8 cellular contexts compared by ENCODE assay signal in genomic region chr2:106582431-106583143, GRCh38.
A peak's percentile ranks its signal among the peaks of the same experiment; 100 is the strongest.
DNase-seq lines count a peak whose midpoint lies in the region; ATAC-seq and TF ChIP-seq lines count a peak whose summit lies in the region.

No MANE protein-coding gene starts in this region.

- H3K36me3 ChIP-seq in BJ (ENCODE audit: control insufficient read depth, insufficient read depth, low read length), result no peaks in the 10 kb centered on the region
- no peaks in the 10 kb centered on the region for H3K36me3 ChIP-seq in effector memory CD4-positive, alpha-beta T cell (ENCODE audit: control insufficient read depth, insufficient read depth, low read length)
- no peaks in the 10 kb centered on the region for H3K36me3 ChIP-seq in mesenchymal stem cell (ENCODE audit: control insufficient read depth in 1 of 2, insufficient read depth in 2 of 2, low read depth in 1 of 2, low read length in 2 of 2)

- POLR2A ChIA-PET in BJ (lab: Charles Lee), result no interaction called here

- H4K8ac ChIP-seq in mesenchymal stem cell (ENCODE audit: low read length), result no peak overlapping the region

- H3K79me1 ChIP-seq in mesenchymal stem cell (replicated peaks; ENCODE audit: low read length, poor library complexity, severe bottlenecking), result no peaks in the 10 kb centered on the region

- no peak overlapping the region for H2AFZ ChIP-seq in mesenchymal stem cell (ENCODE audit: low read depth, low read length)

- no peaks in the 10 kb centered on the region for H3K4me1 ChIP-seq in effector memory CD4-positive, alpha-beta T cell (ENCODE audit: control insufficient read depth, insufficient read depth, low read length, poor library complexity, severe bottlenecking)
- H3K4me1 ChIP-seq in mesenchymal stem cell (ENCODE audit: control insufficient read depth, insufficient read depth, low read depth, low read length), result no peaks in the 10 kb centered on the region

- H2BK5ac ChIP-seq in mesenchymal stem cell (ENCODE audit: low read depth, low read length, poor library complexity, severe bottlenecking), result no peak overlapping the region

- no peaks in the 10 kb centered on the region for H3K9me3 ChIP-seq in effector memory CD4-positive, alpha-beta T cell (ENCODE audit: control insufficient read depth, low read length)
- H3K9me3 ChIP-seq in mesenchymal stem cell (ENCODE audit: control insufficient read depth, low read length), result no peaks in the 10 kb centered on the region

- no peak overlapping the region for H4K91ac ChIP-seq in mesenchymal stem cell (ENCODE audit: low read length)

- no peak overlapping the region for H3K14ac ChIP-seq in mesenchymal stem cell (ENCODE audit: low read length in 2 of 2)

- H3K27me3 ChIP-seq in BJ (ENCODE audit: control insufficient read depth, insufficient read depth, low read length) (0 out of 2 replicates have a peak, but pooled peaks cover 4% of the 10 kb centered on the region), mesenchymal stem cell (ENCODE audit: control insufficient read depth in 1 of 2, insufficient read depth in 1 of 2, low read length in 2 of 2) (peaks cover 41 to 65% of the 10 kb centered on the region in 2 experiments)
- peaks cover 12% of the 10 kb centered on the region for H3K27me3 ChIP-seq in effector memory CD4-positive, alpha-beta T cell (replicated peaks; ENCODE audit: control insufficient read depth, insufficient read depth, low read length, poor library complexity, severe bottlenecking)

- H2BK120ac ChIP-seq in mesenchymal stem cell (ENCODE audit: low read depth, low read length), result no peak overlapping the region

- H2BK12ac ChIP-seq in mesenchymal stem cell (ENCODE audit: low read length in 2 of 2), result no peak overlapping the region

- 11% methylated on average over 9 of the region's 14 CpGs for WGBS in mesenchymal stem cell

- DNase-seq in BJ (ENCODE audit: low read depth) (peak; percentile 18), NCI-H526 (lab: John Stamatoyannopoulos, UW) (peak; percentile 11 to 81), mesenchymal stem cell (peak; percentile 79)
- DNase-seq in activated CD4-positive, alpha-beta T cell treated with anti-CD3 and anti-CD28 coated beads, Interleukin-2, amount 50 U/mL, for 48 hours, result peak; percentile 61 to 73
- DNase-seq in effector memory CD4-positive, alpha-beta T cell, result peak in 2 of 3 donors; percentile 28 to 36
- DNase-seq in stimulated activated CD8-positive, alpha-beta memory T cell treated with anti-CD3 and anti-CD28 coated beads, Interleukin-15, amount 100 ng/mL, for 4 hours (ENCODE audit: low read depth in 2 of 2), result peak; percentile 17 to 27

- no peak overlapping the region for H2AK5ac ChIP-seq in mesenchymal stem cell (ENCODE audit: low read length, severe bottlenecking)

- H3K4me2 ChIP-seq in mesenchymal stem cell (ENCODE audit: low read length, poor library complexity, severe bottlenecking), result peak overlapping the region; percentile 86

- CTCF ChIA-PET in BJ (lab: Yijun Ruan, JAX), result interaction anchor here (0.6 to 2.7 kb wide), 15 partner anchors 9 to 833 kb away, joined by 3 to 11 read pairs (median 5); no protein-coding TSS in a partner anchor

- no peak overlapping the region for H3K18ac ChIP-seq in mesenchymal stem cell (ENCODE audit: low read depth in 1 of 2, low read length in 2 of 2)

- no peak overlapping the region for H3K27ac ChIP-seq in effector memory CD4-positive, alpha-beta T cell (ENCODE audit: insufficient read depth, low read length, poor library complexity, severe bottlenecking)
- H3K27ac ChIP-seq in mesenchymal stem cell (ENCODE audit: low read length, poor library complexity, severe bottlenecking), result peak overlapping the region; percentile 13

- H3K23ac ChIP-seq in mesenchymal stem cell (ENCODE audit: low read length in 2 of 2), result no peak overlapping the region

- no peak overlapping the region for H3K4ac ChIP-seq in mesenchymal stem cell (ENCODE audit: low read depth in 1 of 2, low read length in 2 of 2)

- peak overlapping the region; percentile 84 for H3K9ac ChIP-seq in mesenchymal stem cell (ENCODE audit: low read length)

- ATAC-seq in GM19043 (IDR thresholded peaks at IDR 0.05; ENCODE audit: low read depth, unreplicated experiment), result peak; percentile 67
- peak; percentile 75 for ATAC-seq in HG03432 (IDR thresholded peaks at IDR 0.05; ENCODE audit: unreplicated experiment)

- peak; percentile 94 for TF ChIP-seq CTCF in BJ (IDR thresholded peaks at IDR 0.05; ENCODE audit: insufficient read depth, low read depth, low read length)

- H3K4me3 ChIP-seq in BJ (ENCODE audit: low read depth, low read length) (peak overlapping the region; percentile 17), mesenchymal stem cell (ENCODE audit: insufficient read depth in 1 of 2, low read depth in 1 of 2, low read length in 2 of 2) (peak overlapping the region in 1 of 2 experiments; percentile 71)
- H3K4me3 ChIP-seq in effector memory CD4-positive, alpha-beta T cell (ENCODE audit: insufficient read depth, low read depth, low read length, poor library complexity, severe bottlenecking), result peak overlapping the region; percentile 53

- no peak overlapping the region for H2BK15ac ChIP-seq in mesenchymal stem cell (ENCODE audit: low read depth, poor library complexity, severe bottlenecking)

Comparison
In these comparisons a context has a peak if more than half of its experiments do, and no peak if none do; other contexts are left out.
1. DNase-seq: peak in every context shown above with its lines; median percentile 79 in mesenchymal stem cell; 67 in activated CD4-positive, alpha-beta T cell treated with anti-CD3 and anti-CD28 coated beads, Interleukin-2, amount 50 U/mL, for 48 hours; 46 in NCI-H526; 32 in effector memory CD4-positive, alpha-beta T cell; 22 in stimulated activated CD8-positive, alpha-beta memory T cell treated with anti-CD3 and anti-CD28 coated beads, Interleukin-15, amount 100 ng/mL, for 4 hours; 18 in BJ.